8 cellular contexts compared by ENCODE assay signal in genomic region chr3:148992027-148992634, GRCh38. TPM values are rescaled to one million over a fixed set of nuclear protein-coding genes. Genes with fewer than 3 reads are reported as not detected.
DNase-seq lines count a peak whose midpoint lies in the region; TF ChIP-seq lines count a peak whose summit lies in the region.

No MANE protein-coding gene starts in this region.

- H3K27ac ChIP-seq in GM23248 (peak overlapping the region; percentile 59), endodermal cell (ENCODE audit: low read depth, low read length) (no peak overlapping the region), thymus (ENCODE audit: low read depth) (peak overlapping the region; percentile 69)

- WGBS in GM23248 (ENCODE audit: low coverage in 1 of 2, low lambda C conversion rate in 2 of 2, missing lambda C conversion rate in 2 of 2), 2 experiments = 3 to 5% methylated on average over 19 to 20 of the region's 34 CpGs
- 6% methylated on average over 27 to 34 of the region's 34 CpGs for WGBS in endodermal cell (ENCODE audit: insufficient coverage in 1 of 2, insufficient read length in 1 of 2), 2 experiments
- WGBS in thymus = 5% methylated on average over 34 of the region's 34 CpGs

- H3F3A ChIP-seq in GM23248 (ENCODE audit: insufficient read depth) = peaks cover 10% of the 10 kb centered on the region

- DNase-seq in NCI-H510A treated with DMSO at 0.1 percent for 48 hours (lab: John Stamatoyannopoulos, UW) (peak; percentile 29), NCI-H510A (lab: John Stamatoyannopoulos, UW) (no peak), GM23248 (peak; percentile 78), KBM-7 (peak; percentile 41), endodermal cell (peak; percentile 78)
- DNase-seq in activated CD4-positive, alpha-beta T cell treated with anti-CD3 and anti-CD28 coated beads, Interleukin-2, amount 10 ng/mL, durations not matched to agents 24 days and 14 days = no peak

- H3K4me3 Mint-ChIP-seq in activated CD4-positive, alpha-beta T cell treated with anti-CD3 and anti-CD28 coated beads, Interleukin-2, amount 10 ng/mL, durations not matched to agents 24 days and 14 days = peak overlapping the region; percentile 82
- H3K4me3 Mint-ChIP-seq in endodermal cell = peak overlapping the region; percentile 65

- no peaks in the 10 kb centered on the region for H3K9me2 ChIP-seq in GM23248 (ENCODE audit: insufficient read depth)

- no peak for TF ChIP-seq CTCF in endodermal cell (conservative IDR thresholded peaks at IDR 0.05)

- no peaks in the 10 kb centered on the region for H3K27me3 Mint-ChIP-seq in activated CD4-positive, alpha-beta T cell treated with anti-CD3 and anti-CD28 coated beads, Interleukin-2, amount 10 ng/mL, durations not matched to agents 24 days and 14 days
- H3K27me3 Mint-ChIP-seq in endodermal cell (ENCODE audit: insufficient read depth) = peaks cover 8% of the 10 kb centered on the region

- peaks cover 30% of the 10 kb centered on the region for H3K79me2 ChIP-seq in GM23248 (ENCODE audit: insufficient read depth)

- H3K27me3 ChIP-seq in GM23248 (replicated peaks; ENCODE audit: insufficient read depth) (no peaks in the 10 kb centered on the region), endodermal cell (ENCODE audit: control insufficient read depth, insufficient read depth, low read length, poor library complexity, severe bottlenecking) (peaks cover 5% of the 10 kb centered on the region), mononuclear cell (ENCODE audit: insufficient read depth, low read length) (no peaks in the 10 kb centered on the region), thymus (ENCODE audit: control insufficient read depth, insufficient read depth) (no peaks in the 10 kb centered on the region)

- H3K36me3 ChIP-seq in GM23248 (ENCODE audit: low read depth) = peaks cover 18% of the 10 kb centered on the region
- H3K36me3 ChIP-seq in endodermal cell (ENCODE audit: control insufficient read depth, insufficient read depth, low read length) = peaks cover 26% of the 10 kb centered on the region
- H3K36me3 ChIP-seq in thymus (ENCODE audit: control insufficient read depth, insufficient read depth) = peaks cover 5% of the 10 kb centered on the region

- in situ Hi-C loops in GM23248 (cut with MboI) = no loop called here
- in situ Hi-C loops in KBM-7 (cut with MboI; ENCODE audit: low pct_unique_long_range_greater_than_20kb, low sequenced_read_pairs) = no loop called here

- peak overlapping the region; percentile 87 for H3K27ac Mint-ChIP-seq in activated CD4-positive, alpha-beta T cell treated with anti-CD3 and anti-CD28 coated beads, Interleukin-2, amount 10 ng/mL, durations not matched to agents 24 days and 14 days
- H3K27ac Mint-ChIP-seq in endodermal cell = no peak overlapping the region

- H2AFZ ChIP-seq in GM23248 = peak overlapping the region; percentile 74

- H3K4me3 ChIP-seq in GM23248 (peak overlapping the region; percentile 74), endodermal cell (ENCODE audit: low read length) (peak overlapping the region; percentile 78), mononuclear cell (ENCODE audit: low read length) (peak overlapping the region; percentile 76), thymus (ENCODE audit: low read length) (peak overlapping the region; percentile 60)

- peaks cover 29% of the 10 kb centered on the region for H3K36me3 Mint-ChIP-seq in activated CD4-positive, alpha-beta T cell treated with anti-CD3 and anti-CD28 coated beads, Interleukin-2, amount 10 ng/mL, durations not matched to agents 24 days and 14 days (ENCODE audit: low read depth)
- peaks cover 20% of the 10 kb centered on the region for H3K36me3 Mint-ChIP-seq in endodermal cell (ENCODE audit: low read depth)

- peak overlapping the region; percentile 85 for H3K9ac ChIP-seq in GM23248
- no peak overlapping the region for H3K9ac ChIP-seq in endodermal cell (ENCODE audit: extremely low read depth, low read length, poor library complexity, severe bottlenecking)

- peaks cover 27% of the 10 kb centered on the region for H3K4me1 Mint-ChIP-seq in activated CD4-positive, alpha-beta T cell treated with anti-CD3 and anti-CD28 coated beads, Interleukin-2, amount 10 ng/mL, durations not matched to agents 24 days and 14 days
- peaks cover 19% of the 10 kb centered on the region for H3K4me1 Mint-ChIP-seq in endodermal cell

- H3K4me1 ChIP-seq in GM23248 (ENCODE audit: insufficient read depth) (peaks cover 18% of the 10 kb centered on the region), endodermal cell (ENCODE audit: control insufficient read depth, insufficient read depth, low read length) (peaks cover 6% of the 10 kb centered on the region), mononuclear cell (ENCODE audit: insufficient read depth, low read length) (peaks cover 40% of the 10 kb centered on the region), thymus (ENCODE audit: control insufficient read depth, insufficient read depth, low read length) (peaks cover 4% of the 10 kb centered on the region)

- intact Hi-C loops in activated CD4-positive, alpha-beta T cell treated with anti-CD3 and anti-CD28 coated beads, Interleukin-2, amount 10 ng/mL, durations not matched to agents 24 days and 14 days (cut with micrococcal nuclease) = loop anchor here (2.0 to 5.0 kb wide), 2 partner anchors 17 to 50 kb away; no protein-coding TSS in a partner anchor

- H3K9me3 ChIP-seq in GM23248 (ENCODE audit: low read depth) (no peaks in the 10 kb centered on the region), endodermal cell (ENCODE audit: control insufficient read depth, low read length) (no peaks in the 10 kb centered on the region), mononuclear cell (ENCODE audit: low read depth, low read length) (no peaks in the 10 kb centered on the region), thymus (ENCODE audit: control insufficient read depth) (no peaks in the 10 kb centered on the region)

- no peaks in the 10 kb centered on the region for H3K9me3 Mint-ChIP-seq in activated CD4-positive, alpha-beta T cell treated with anti-CD3 and anti-CD28 coated beads, Interleukin-2, amount 10 ng/mL, durations not matched to agents 24 days and 14 days
- no peaks in the 10 kb centered on the region for H3K9me3 Mint-ChIP-seq in endodermal cell

- peak overlapping the region; percentile 78 for H3K4me2 ChIP-seq in GM23248 (ENCODE audit: unreplicated experiment)

- H4K20me1 ChIP-seq in GM23248 (ENCODE audit: insufficient read depth) = no peaks in the 10 kb centered on the region; the same call in 1 of the 2 replicates

RNA-seq across cellular contexts. Expression of gene GYG1, which starts 0.8 kb away (rescaled TPM):
- total RNA-seq in GM23248 (2014; rRNA removed; shearing (Covaris generic)) = 26.2 and 39.2 TPM in 2 replicates
- 57.2 and 58.1 TPM in 2 replicates for polyA plus RNA-seq in GM23248 (2016; fragmentation: Nextera tagmentation; extraction: Ambion mirVana)
- total RNA-seq in activated CD4-positive, alpha-beta T cell treated with anti-CD3 and anti-CD28 coated beads, Interleukin-2, amount 10 ng/mL, durations not matched to agents 24 days and 14 days = 27.4 and 28.0 TPM in 2 replicates
- 10 to 100 TPM; 22.2 to 30.6 TPM for total RNA-seq in endodermal cell
- polyA plus RNA-seq in endodermal cell (2013, experiment 1 of 2) = 32.5 TPM
- polyA plus RNA-seq in endodermal cell (2013, experiment 2 of 2) = 27.9 TPM
- total RNA-seq in mononuclear cell = 33.4 TPM
- polyA plus RNA-seq in thymus = 38.9 TPM

Comparison
In these comparisons a context has a peak if more than half of its experiments do, and no peak if none do; other contexts are left out.
1. DNase-seq: peak in NCI-H510A treated with DMSO at 0.1 percent for 48 hours (single experiment), GM23248 (single experiment), KBM-7 (single experiment) and endodermal cell (single experiment); none in NCI-H510A (single experiment) and activated CD4-positive, alpha-beta T cell treated with anti-CD3 and anti-CD28 coated beads, Interleukin-2, amount 10 ng/mL, durations not matched to agents 24 days and 14 days (single experiment).
2. Peak in every context shown above with its lines, with median percentiles within 50 percentile points of each other: H3K4me3 ChIP-seq.